Comparison of ENCODE assay signal across 21 cellular contexts in the genomic region with DNA sequence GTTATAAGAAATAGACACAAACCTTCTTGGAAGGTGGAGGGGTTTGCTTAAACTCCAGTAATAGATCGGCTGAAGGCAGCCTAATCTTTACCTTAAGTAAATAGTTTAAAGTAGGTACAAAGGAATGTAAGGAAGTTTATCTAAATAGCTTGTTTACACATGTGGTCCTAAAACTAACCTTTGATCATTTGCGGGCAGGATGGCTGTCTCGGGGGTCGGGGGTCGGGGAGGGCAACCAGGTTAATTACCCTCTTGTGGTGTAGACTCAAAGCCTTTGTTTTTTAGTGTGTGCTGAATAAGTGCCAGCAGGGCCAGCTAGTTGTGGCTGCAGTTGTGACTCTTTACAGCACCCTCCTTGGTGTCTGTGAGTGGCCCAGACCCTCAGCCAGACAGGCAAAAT.
"Had no signal": no experiment of that assay in that cellular context is flagged by ENCODE, and none has a peak within 500 bp of the region (broad histone marks: within the 10 kb centered on the region; RNA-seq: fewer than 3 reads in every experiment).

No MANE protein-coding gene starts in this region.

- H3K4me1 Mint-ChIP-seq: natural killer cell had no signal

- H3K9me3 Mint-ChIP-seq: effector memory CD8-positive, alpha-beta T cell; natural killer cell had no signal

- H3K36me3 Mint-ChIP-seq: natural killer cell, type B pancreatic cell had no signal

- H3K4me3 Mint-ChIP-seq: dendritic cell treated with granulocyte-macrophage colony-stimulating factor and Interleukin-4, amounts not matched to agents 40 ng/mL and 50 ng/mL, for 4 days; effector memory CD8-positive, alpha-beta T cell; memory B cell; mesothelial cell of epicardium; natural killer cell; type B pancreatic cell had no signal

- H3K27ac ChIP-seq: left ventricle myocardium inferior, lower lobe of right lung, parathyroid adenoma, psoas muscle, spleen, suprapubic skin, thyroid gland had no signal

- H3K27ac Mint-ChIP-seq: dendritic cell treated with granulocyte-macrophage colony-stimulating factor and Interleukin-4, amounts not matched to agents 40 ng/mL and 50 ng/mL, for 4 days; effector memory CD8-positive, alpha-beta T cell; mesothelial cell of epicardium; natural killer cell; type B pancreatic cell had no signal

- H3K9me3 ChIP-seq: suprapubic skin, thyroid gland had no signal

- DNase-seq: cerebellar nuclear complex; effector memory CD8-positive, alpha-beta T cell; foreskin melanocyte; head of caudate nucleus; hypothalamus; left ventricle myocardium inferior; lower lobe of right lung; natural killer cell; psoas muscle; retina; spleen; stimulated activated CD4-positive, alpha-beta T cell treated with anti-CD3 and anti-CD28 coated beads, Interleukin-15, amount 100 ng/mL, for 24 hours; stimulated activated naive CD4-positive, alpha-beta T cell had no signal

- H3K4me3 ChIP-seq: left ventricle myocardium inferior, lower lobe of right lung, psoas muscle, spleen, suprapubic skin, thyroid gland had no signal

- H3K36me3 ChIP-seq: left ventricle myocardium inferior, lower lobe of right lung, spleen, suprapubic skin, thyroid gland had no signal

- H3K79me2 ChIP-seq: parathyroid adenoma had no signal

- ATAC-seq: effector memory CD8-positive, alpha-beta T cell; lower lobe of right lung; natural killer cell; psoas muscle; sciatic nerve had no signal

- H3K9ac ChIP-seq: parathyroid adenoma had no signal

- H3K4me1 ChIP-seq: left ventricle myocardium inferior, lower lobe of right lung, parathyroid adenoma, psoas muscle, spleen, thyroid gland had no signal

- H3K27me3 ChIP-seq: spleen, suprapubic skin, thyroid gland had no signal

- H3K27me3 Mint-ChIP-seq: dendritic cell treated with granulocyte-macrophage colony-stimulating factor and Interleukin-4, amounts not matched to agents 40 ng/mL and 50 ng/mL, for 4 days; memory B cell had no signal

- H2AFZ ChIP-seq: parathyroid adenoma had no signal
